In genomic region chr19:571127-571974, GRCh38 we compare ENCODE assay signal across 1 cellular context.
TF ChIP-seq lines count a peak whose summit lies in the region.

No MANE protein-coding gene starts in this region.

TF ChIP-seq in K562, 482 proteins besides CTCF, POLR2A, EP300 and RAD21 (continued from another document and continues in another):
- TF ChIP-seq MGA (IDR thresholded peaks at IDR 0.05) = peak; percentile 76
- TF ChIP-seq ZNF76 (CRISPR knock-in tag; IDR thresholded peaks at IDR 0.05; ENCODE audit: borderline replicate concordance) = no peak
- no peak for TF ChIP-seq NR2C1 (IDR thresholded peaks at IDR 0.05)
- no peak for TF ChIP-seq NR2C1 (tag; IDR thresholded peaks at IDR 0.05)
- TF ChIP-seq BRF2 (IDR thresholded peaks at IDR 0.05; ENCODE audit: borderline replicate concordance, insufficient read depth, insufficient read length) = no peak
- TF ChIP-seq ARID3B (CRISPR knock-in tag; IDR thresholded peaks at IDR 0.05; ENCODE audit: borderline replicate concordance) = no peak
- TF ChIP-seq PCBP2 (IDR thresholded peaks at IDR 0.05; ENCODE audit: low read depth, low read length, poor library complexity, severe bottlenecking) = no peak
- TF ChIP-seq ESRRB (CRISPR knock-in tag; IDR thresholded peaks at IDR 0.05; ENCODE audit: borderline replicate concordance) = no peak
- TF ChIP-seq FOXO4 (CRISPR knock-in tag; IDR thresholded peaks at IDR 0.05) = no peak
- no peak for TF ChIP-seq TCF7 (IDR thresholded peaks at IDR 0.05; ENCODE audit: borderline replicate concordance)
- peak; percentile 14; the same call in 1 of the 2 replicates for TF ChIP-seq KLF13 (tag; IDR thresholded peaks at IDR 0.05; ENCODE audit: borderline replicate concordance, low read depth)
- TF ChIP-seq BRCA1 (IDR thresholded peaks at IDR 0.05) = no peak
- TF ChIP-seq BRCA1 (CRISPR knock-in tag; IDR thresholded peaks at IDR 0.05) = no peak
- TF ChIP-seq ARHGAP35 (IDR thresholded peaks at IDR 0.05; ENCODE audit: partially characterized antibody) = no peak
- no peak for TF ChIP-seq PATZ1 (CRISPR knock-in tag; IDR thresholded peaks at IDR 0.05; ENCODE audit: borderline replicate concordance)
- TF ChIP-seq MYC (IDR thresholded peaks at IDR 0.05; ENCODE audit: low read depth, low read length) = no peak
- peak; percentile 67; the same call in 1 of the 2 replicates for TF ChIP-seq MYC (CRISPR knock-in tag; IDR thresholded peaks at IDR 0.05; ENCODE audit: borderline replicate concordance, low read depth)
- TF ChIP-seq ZNF175 (CRISPR knock-in tag; IDR thresholded peaks at IDR 0.05; ENCODE audit: low read depth) = 0 out of 2 replicates have a peak, but pooled peaks have one; percentile 16
- no peak for TF ChIP-seq IRF9 (tag; IDR thresholded peaks at IDR 0.05)
- TF ChIP-seq ZC3H11A (IDR thresholded peaks at IDR 0.05; ENCODE audit: low read depth, low read length) = no peak
- no peak for TF ChIP-seq DACH1 (IDR thresholded peaks at IDR 0.05; ENCODE audit: partially characterized antibody)
- no peak for TF ChIP-seq TFE3 (CRISPR knock-in tag; IDR thresholded peaks at IDR 0.05)
- TF ChIP-seq ZNF253 (CRISPR knock-in tag; conservative IDR thresholded peaks at IDR 0.05) = no peak
- TF ChIP-seq STAG1 (CRISPR knock-in tag; IDR thresholded peaks at IDR 0.05; ENCODE audit: borderline replicate concordance) = no peak
- no peak for TF ChIP-seq RBM39 (optimal IDR thresholded peaks at IDR 0.05; ENCODE audit: low read depth, low read length)
- no peak for TF ChIP-seq JUN (IDR thresholded peaks at IDR 0.05; ENCODE audit: borderline replicate concordance, low read depth, low read length)
- no peak for TF ChIP-seq JUN (CRISPR knock-in tag; IDR thresholded peaks at IDR 0.05; ENCODE audit: borderline replicate concordance)
- peak; percentile 20; the same call in 1 of the 2 replicates for TF ChIP-seq NBN (IDR thresholded peaks at IDR 0.05; ENCODE audit: low read depth)
